In the genomic region with DNA sequence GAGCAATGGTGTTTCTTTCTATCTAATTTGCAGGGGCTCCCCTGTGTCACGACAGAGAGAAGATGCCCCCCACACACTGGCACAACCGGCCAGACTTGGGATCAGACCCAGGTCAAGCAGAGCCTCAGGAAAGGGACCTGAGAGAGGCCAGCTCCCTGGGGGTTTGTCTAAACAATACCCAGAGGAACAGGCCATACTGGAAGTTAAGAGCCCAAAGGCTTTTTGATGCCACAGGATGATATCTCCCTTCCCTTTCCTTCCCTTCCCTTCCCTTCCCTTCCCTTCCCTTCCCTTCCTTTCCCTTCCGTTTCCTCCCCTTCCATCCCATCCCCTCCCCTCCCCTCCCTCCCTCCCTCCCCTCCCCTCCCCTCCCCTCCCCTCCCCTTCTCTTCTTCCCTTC, we compare ENCODE assay signal across 1 cellular context.
TF ChIP-seq lines count a peak whose summit lies in the region.

No MANE protein-coding gene starts in this region.

TF ChIP-seq in IMR-90, 13 proteins besides CTCF, POLR2A, EP300 and RAD21:
- TF ChIP-seq, protein P1, sequence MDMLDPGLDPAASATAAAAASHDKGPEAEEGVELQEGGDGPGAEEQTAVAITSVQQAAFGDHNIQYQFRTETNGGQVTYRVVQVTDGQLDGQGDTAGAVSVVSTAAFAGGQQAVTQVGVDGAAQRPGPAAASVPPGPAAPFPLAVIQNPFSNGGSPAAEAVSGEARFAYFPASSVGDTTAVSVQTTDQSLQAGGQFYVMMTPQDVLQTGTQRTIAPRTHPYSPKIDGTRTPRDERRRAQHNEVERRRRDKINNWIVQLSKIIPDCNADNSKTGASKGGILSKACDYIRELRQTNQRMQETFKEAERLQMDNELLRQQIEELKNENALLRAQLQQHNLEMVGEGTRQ (IDR thresholded peaks at IDR 0.05; ENCODE audit: low read depth, low read length) = no peak
- TF ChIP-seq, protein P2, sequence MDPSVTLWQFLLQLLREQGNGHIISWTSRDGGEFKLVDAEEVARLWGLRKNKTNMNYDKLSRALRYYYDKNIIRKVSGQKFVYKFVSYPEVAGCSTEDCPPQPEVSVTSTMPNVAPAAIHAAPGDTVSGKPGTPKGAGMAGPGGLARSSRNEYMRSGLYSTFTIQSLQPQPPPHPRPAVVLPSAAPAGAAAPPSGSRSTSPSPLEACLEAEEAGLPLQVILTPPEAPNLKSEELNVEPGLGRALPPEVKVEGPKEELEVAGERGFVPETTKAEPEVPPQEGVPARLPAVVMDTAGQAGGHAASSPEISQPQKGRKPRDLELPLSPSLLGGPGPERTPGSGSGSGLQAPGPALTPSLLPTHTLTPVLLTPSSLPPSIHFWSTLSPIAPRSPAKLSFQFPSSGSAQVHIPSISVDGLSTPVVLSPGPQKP (IDR thresholded peaks at IDR 0.05; ENCODE audit: borderline replicate concordance, low read depth, low read length) = no peak
- TF ChIP-seq RFX5 (IDR thresholded peaks at IDR 0.05; ENCODE audit: low read depth, low read length) (no peak), NFE2L2 (IDR thresholded peaks at IDR 0.05; ENCODE audit: low read depth, low read length) (no peak), CHD1 (IDR thresholded peaks at IDR 0.05; ENCODE audit: low read depth, low read length) (no peak), MAZ (IDR thresholded peaks at IDR 0.05; ENCODE audit: borderline replicate concordance, low read depth, low read length) (no peak), MAFK (IDR thresholded peaks at IDR 0.05; ENCODE audit: low read depth, low read length) (no peak), FOS (IDR thresholded peaks at IDR 0.05; ENCODE audit: low read depth, low read length) (no peak), CEBPB (IDR thresholded peaks at IDR 0.05; ENCODE audit: low read depth, low read length) (no peak), SMC3 (IDR thresholded peaks at IDR 0.05; ENCODE audit: low read depth, low read length) (no peak), RCOR1 (IDR thresholded peaks at IDR 0.05; ENCODE audit: insufficient replicate concordance, low read length) (no peak), BHLHE40 (IDR thresholded peaks at IDR 0.05; ENCODE audit: low read depth, low read length) (no peak), MXI1 (IDR thresholded peaks at IDR 0.05; ENCODE audit: borderline replicate concordance, low read depth, low read length) (no peak)
